Comparison of ENCODE assay signal across 16 cellular contexts in genomic region chr5:171888051-171888481, GRCh38.
DNase-seq lines count a peak whose midpoint lies in the region; TF ChIP-seq lines count a peak whose summit lies in the region.
"Had no signal": no experiment of that assay in that cellular context is flagged by ENCODE, and none has a peak within 500 bp of the region (broad histone marks: within the 10 kb centered on the region; RNA-seq: fewer than 3 reads in every experiment).

No MANE protein-coding gene starts in this region.

- no peaks in the 10 kb centered on the region for H3K9me3 ChIP-seq in left ventricle myocardium inferior (replicated peaks)

- intact Hi-C loops in left ventricle myocardium inferior (cut with micrococcal nuclease), result no loop called here

- DNase-seq in NCI-H82 treated with DMSO at 0.1 percent for 48 hours (lab: John Stamatoyannopoulos, UW; ENCODE audit: unreplicated experiment), result peak; percentile 51
- DNase-seq in fibroblast of pulmonary artery (ENCODE audit: low read depth), result peak; percentile 83
- no peak for DNase-seq in left ventricle myocardium inferior
- peak; percentile 16 for DNase-seq in retina
- DNase-seq in HuH-7.5 (ENCODE audit: low spot score), result no peak
- DNase-seq in GM03348 (ENCODE audit: low spot score), result no peak
- no peak for DNase-seq in activated CD4-positive, CD25-positive, alpha-beta regulatory T cell treated with anti-CD3 and anti-CD28 coated beads, Interleukin-2, amount 50 U/mL, for 72 hours
- DNase-seq: AML-193, DMS79 treated with DMSO at 0.1 percent for 48 hours, HCEC 1CT, NCI-H187, NCI-H2227 treated with DMSO at 0.1 percent for 48 hours, NCI-H510A treated with DMSO at 0.1 percent for 48 hours, PC-3, RPMI8226 had no signal

- TF ChIP-seq CTCF in fibroblast of pulmonary artery (IDR thresholded peaks at IDR 0.05; ENCODE audit: low read length, missing control alignments) (no peak), left ventricle myocardium inferior (IDR thresholded peaks at IDR 0.05; ENCODE audit: borderline replicate concordance) (no peak)

- no peak overlapping the region for H3K4me3 ChIP-seq in fibroblast of pulmonary artery (replicated peaks; ENCODE audit: low read depth, low read length)
- H3K4me3 ChIP-seq in left ventricle myocardium inferior, result no peak overlapping the region

- peaks cover 42% of the 10 kb centered on the region for H3K4me1 ChIP-seq in left ventricle myocardium inferior

- peaks cover 32% of the 10 kb centered on the region for H3K36me3 ChIP-seq in left ventricle myocardium inferior

- H3K27ac ChIP-seq in left ventricle myocardium inferior (replicated peaks), result peak overlapping the region; percentile 57
- H3K27ac ChIP-seq: C4-2B had no signal

- H3K27me3 ChIP-seq in left ventricle myocardium inferior (ENCODE audit: low read depth), result no peaks in the 10 kb centered on the region

Comparison
In these comparisons a context has a peak if more than half of its experiments do, and no peak if none do; other contexts are left out.
1. DNase-seq: peak in NCI-H82 treated with DMSO at 0.1 percent for 48 hours (single experiment), fibroblast of pulmonary artery (single experiment) and retina (single experiment); none in left ventricle myocardium inferior (single experiment), HuH-7.5 (single experiment), GM03348 (single experiment) and activated CD4-positive, CD25-positive, alpha-beta regulatory T cell treated with anti-CD3 and anti-CD28 coated beads, Interleukin-2, amount 50 U/mL, for 72 hours (single experiment).